In the genomic region with DNA sequence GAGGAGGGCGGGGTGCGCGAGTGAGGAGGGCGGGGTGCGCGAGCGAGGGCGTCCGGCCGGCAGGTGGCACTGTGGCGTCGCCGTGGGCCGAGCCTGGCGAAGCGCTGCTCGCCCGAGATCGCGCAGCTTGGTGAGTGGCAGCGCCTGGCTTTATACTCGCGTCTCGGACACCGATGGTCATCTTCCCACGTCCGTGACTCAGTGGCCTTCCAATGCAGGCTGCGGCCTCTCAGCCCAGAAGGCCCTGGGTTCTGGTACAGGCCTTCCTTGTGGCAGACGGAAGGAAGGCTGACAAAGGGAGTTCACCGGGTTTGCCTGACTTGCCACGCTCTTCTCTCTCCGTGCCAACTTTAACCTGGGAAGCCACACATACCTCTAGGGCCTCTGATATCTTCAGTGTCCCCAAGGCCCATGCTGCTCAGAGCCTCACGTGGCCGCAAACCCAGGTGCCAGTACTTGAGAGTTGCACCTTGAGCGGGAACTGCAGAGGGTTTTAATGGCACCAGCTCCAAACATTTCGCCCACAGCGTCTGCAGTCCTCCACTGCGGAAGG, we compare ENCODE assay signal across 8 cellular contexts.
A peak's percentile ranks its signal among the peaks of the same experiment; 100 is the strongest.
DNase-seq lines count a peak whose midpoint lies in the region; ATAC-seq and TF ChIP-seq lines count a peak whose summit lies in the region.

No MANE protein-coding gene starts in this region.

- TF ChIP-seq EP300 in SK-N-SH (IDR thresholded peaks at IDR 0.05; ENCODE audit: borderline replicate concordance in 1 of 2, low read depth in 1 of 2, low read length in 1 of 2): no peak

- CTCF ChIA-PET in SK-N-SH (lab: Yijun Ruan, JAX): interaction anchor here (0.6 to 8.6 kb wide), 30 partner anchors 10 to 656 kb away, joined by 3 to 169 read pairs (median 4); a partner anchor contains a TSS

- H3K9me3 Mint-ChIP-seq in activated naive CD8-positive, alpha-beta T cell (ENCODE audit: low read depth): no peaks in the 10 kb centered on the region

- peak; percentile 92 for ATAC-seq in GM19035 (IDR thresholded peaks at IDR 0.05; ENCODE audit: unreplicated experiment)
- peak; percentile 92 for ATAC-seq in HG03354 (IDR thresholded peaks at IDR 0.05; ENCODE audit: poor library complexity, severe bottlenecking, unreplicated experiment)

- H3K36me3 ChIP-seq in BE2C (no peaks in the 10 kb centered on the region), SK-N-SH (replicated peaks in 1 of 2; ENCODE audit: control insufficient read depth in 1 of 2, insufficient read depth in 2 of 2, low read length in 1 of 2) (no peaks in the 10 kb centered on the region), parathyroid adenoma (ENCODE audit: control insufficient read depth, insufficient read depth, low read length) (no peaks in the 10 kb centered on the region), thyroid gland (no peaks in the 10 kb centered on the region)

- no peaks in the 10 kb centered on the region for H3K4me1 ChIP-seq in BE2C
- peaks cover 0 to 4% of the 10 kb centered on the region in 2 experiments; a peak in 1 of 4 replicates for H3K4me1 ChIP-seq in SK-N-SH (ENCODE audit: control insufficient read depth in 1 of 2, insufficient read depth in 2 of 2, low read depth in 1 of 2, low read length in 1 of 2)
- no peaks in the 10 kb centered on the region for H3K4me1 ChIP-seq in parathyroid adenoma
- peaks cover 4 to 6% of the 10 kb centered on the region in 2 donors for H3K4me1 ChIP-seq in thyroid gland

- H3K9ac ChIP-seq in SK-N-SH (no peak overlapping the region), parathyroid adenoma (no peak overlapping the region)

- H3F3A ChIP-seq in SK-N-SH (replicated peaks; ENCODE audit: insufficient read depth): peaks cover 7% of the 10 kb centered on the region

- peaks cover 12% of the 10 kb centered on the region for H3K4me1 Mint-ChIP-seq in activated naive CD8-positive, alpha-beta T cell (ENCODE audit: low read depth)

- peak; percentile 75 for TF ChIP-seq RAD21 in SK-N-SH (IDR thresholded peaks at IDR 0.05; ENCODE audit: low read length)

- no peaks in the 10 kb centered on the region for H4K20me1 ChIP-seq in SK-N-SH (ENCODE audit: insufficient read depth)

- H3K27ac Mint-ChIP-seq in activated naive CD8-positive, alpha-beta T cell: peak overlapping the region; percentile 87

- H3K79me2 ChIP-seq in SK-N-SH (ENCODE audit: insufficient read depth) (no peaks in the 10 kb centered on the region), parathyroid adenoma (no peaks in the 10 kb centered on the region)

- H3K4me3 Mint-ChIP-seq in activated naive CD8-positive, alpha-beta T cell: peak overlapping the region; percentile 88

- intact Hi-C loops in head of caudate nucleus (cut with DNase I): loop anchor here (5.0 kb wide), 1 partner anchor 414 kb away; a partner anchor contains a TSS
- intact Hi-C loops in thyroid gland (cut with DNase I): no loop called here

- TF ChIP-seq POLR2A in thyroid gland (IDR thresholded peaks at IDR 0.05): no peak

- H3K27me3 ChIP-seq in BE2C (no peaks in the 10 kb centered on the region; the same call in 1 of the 2 replicates), SK-N-SH (ENCODE audit: insufficient read depth) (no peaks in the 10 kb centered on the region; the same call in 1 of the 2 replicates), parathyroid adenoma (ENCODE audit: control insufficient read depth, insufficient read depth, low read length) (no peaks in the 10 kb centered on the region), thyroid gland (no peaks in the 10 kb centered on the region)

- DNase-seq in BE2C (peak; percentile 75), SK-N-SH (peak; percentile 82), head of caudate nucleus (peak; percentile 61 to 94 (median 85)), thyroid gland (peak; percentile 76 to 80)

- H3K27ac ChIP-seq in SK-N-SH (ENCODE audit: low read depth in 2 of 2, low read length in 1 of 2): no peak overlapping the region
- H3K27ac ChIP-seq in parathyroid adenoma: peak overlapping the region; percentile 42
- H3K27ac ChIP-seq in thyroid gland: peak overlapping the region in 2 of 3 donors; percentile 75 to 86

- H3K27me3 Mint-ChIP-seq in activated naive CD8-positive, alpha-beta T cell: no peaks in the 10 kb centered on the region

- no peaks in the 10 kb centered on the region for H3K36me3 Mint-ChIP-seq in activated naive CD8-positive, alpha-beta T cell

- H2AFZ ChIP-seq in SK-N-SH (ENCODE audit: low read depth): peak overlapping the region; percentile 78
- peak overlapping the region; percentile 92 for H2AFZ ChIP-seq in parathyroid adenoma

- H3K9me2 ChIP-seq in SK-N-SH: no peaks in the 10 kb centered on the region

- POLR2A ChIA-PET in SK-N-SH (lab: Yijun Ruan, JAX): no interaction called here

- H3K9me3 ChIP-seq in BE2C (no peaks in the 10 kb centered on the region), SK-N-SH (no peaks in the 10 kb centered on the region), parathyroid adenoma (ENCODE audit: control insufficient read depth, low read length) (no peaks in the 10 kb centered on the region), thyroid gland (no peaks in the 10 kb centered on the region)

- H3K4me2 ChIP-seq in SK-N-SH (peak overlapping the region; percentile 70), parathyroid adenoma (ENCODE audit: low read length) (peak overlapping the region; percentile 52)

- WGBS in SK-N-SH (ENCODE audit: low lambda C conversion rate): 67% methylated on average over 10 of the region's 38 CpGs
- WGBS in thyroid gland, 2 donors: 10 to 41% methylated on average over 4 to 20 of the region's 38 CpGs

- H3K4me3 ChIP-seq in BE2C (ENCODE audit: low read depth, low read length) (peak overlapping the region; percentile 39), SK-N-SH (ENCODE audit: low read depth in 2 of 2, low read length in 1 of 2) (peak overlapping the region; percentile 45 to 52; a peak in 3 of 4 replicates), parathyroid adenoma (ENCODE audit: low read depth, low read length) (peak overlapping the region; percentile 17), thyroid gland (replicated peaks in 1 of 3) (peak overlapping the region in 1 of 3 donors; percentile 24)

- TF ChIP-seq CTCF in BE2C (IDR thresholded peaks at IDR 0.05; ENCODE audit: low read depth, low read length) (peak; percentile 44), SK-N-SH (IDR thresholded peaks at IDR 0.05) (peak; percentile 49), parathyroid adenoma (IDR thresholded peaks at IDR 0.05) (peak; percentile 56), thyroid gland (IDR thresholded peaks at IDR 0.05) (peak in 5 of 6 experiments; percentile 40 to 77 (median 70))

TF ChIP-seq in SK-N-SH, 30 proteins besides CTCF, POLR2A, EP300 and RAD21:
- TF ChIP-seq SIN3A (IDR thresholded peaks at IDR 0.05; ENCODE audit: borderline replicate concordance, low read depth, low read length): no peak
- no peak for TF ChIP-seq TAF1 (IDR thresholded peaks at IDR 0.05; ENCODE audit: borderline replicate concordance, low read depth, low read length)
- 0 out of 2 replicates have a peak, but pooled peaks have one; percentile 32 for TF ChIP-seq GATA2 (CRISPR knock-in tag; IDR thresholded peaks at IDR 0.05)
- TF ChIP-seq SMC3 (IDR thresholded peaks at IDR 0.05; ENCODE audit: low read depth, low read length): peak; percentile 60; the same call in 1 of the 2 replicates
- TF ChIP-seq FOSL2 (IDR thresholded peaks at IDR 0.05; ENCODE audit: borderline replicate concordance, low read depth): no peak
- TF ChIP-seq RCOR1 (IDR thresholded peaks at IDR 0.05; ENCODE audit: low read length): 0 out of 2 replicates have a peak, but pooled peaks have one; percentile 24
- TF ChIP-seq NRF1 (IDR thresholded peaks at IDR 0.05; ENCODE audit: low read depth, low read length): peak; percentile 34; the same call in 1 of the 2 replicates

Comparison
In these comparisons a context has a peak if more than half of its experiments do, and no peak if none do; other contexts are left out.
1. H3K27ac ChIP-seq: peak in parathyroid adenoma (single experiment) and thyroid gland (2 of 3); none in SK-N-SH (0 of 2).
2. Peak in every context shown above with its lines, with median percentiles within 50 percentile points of each other: DNase-seq and CTCF ChIP-seq.